Comparison of ENCODE assay signal across 14 cellular contexts in genomic region chr1:10515627-10516026, GRCh38. TPM values are rescaled to one million over a fixed set of nuclear protein-coding genes. Genes with fewer than 3 reads are reported as not detected.
DNase-seq lines count a peak whose midpoint lies in the region; ATAC-seq and TF ChIP-seq lines count a peak whose summit lies in the region.
"Had no signal": no experiment of that assay in that cellular context is flagged by ENCODE, and none has a peak within 500 bp of the region (broad histone marks: within the 10 kb centered on the region; RNA-seq: fewer than 3 reads in every experiment).

No MANE protein-coding gene starts in this region.

- H3K9me3 ChIP-seq in gastroesophageal sphincter (no peaks in the 10 kb centered on the region), stomach smooth muscle (ENCODE audit: control insufficient read depth in 2 of 2, low read length in 2 of 2) (no peaks in the 10 kb centered on the region)

- intact Hi-C loops in activated CD4-positive, alpha-beta T cell treated with anti-CD3 and anti-CD28 coated beads, Interleukin-2, amount 10 ng/mL, durations not matched to agents 24 days and 14 days (cut with micrococcal nuclease), result loop anchor here (10.0 kb wide), 2 partner anchors 119 to 279 kb away; partner anchors contain the start of gene CASZ1

- no peaks in the 10 kb centered on the region for H3K27me3 Mint-ChIP-seq in activated CD4-positive, alpha-beta T cell treated with anti-CD3 and anti-CD28 coated beads, Interleukin-2, amount 10 ng/mL, durations not matched to agents 24 days and 14 days
- H3K27me3 Mint-ChIP-seq: IgD-negative memory B cell had no signal

- CTCF ChIA-PET in RWPE1 (lab: Yijun Ruan, JAX), result no interaction called here

- peak overlapping the region; percentile 40 for H3K4me3 Mint-ChIP-seq in activated CD4-positive, alpha-beta T cell treated with anti-CD3 and anti-CD28 coated beads, Interleukin-2, amount 10 ng/mL, durations not matched to agents 24 days and 14 days
- H3K4me3 Mint-ChIP-seq: endodermal cell had no signal

- H3K4me3 ChIP-seq in gastroesophageal sphincter (no peak overlapping the region), stomach smooth muscle (ENCODE audit: low read length in 2 of 2) (no peak overlapping the region)
- H3K4me3 ChIP-seq: hepatocyte had no signal

- no peak for TF ChIP-seq POLR2A in gastroesophageal sphincter (IDR thresholded peaks at IDR 0.05)

- H3K27ac Mint-ChIP-seq in activated CD4-positive, alpha-beta T cell treated with anti-CD3 and anti-CD28 coated beads, Interleukin-2, amount 10 ng/mL, durations not matched to agents 24 days and 14 days, result peak overlapping the region; percentile 23
- H3K27ac Mint-ChIP-seq: endodermal cell had no signal

- H3K9ac ChIP-seq in stomach smooth muscle (ENCODE audit: low read length in 2 of 2), result peak overlapping the region; percentile 27 to 29

- DNase-seq in activated CD4-positive, alpha-beta T cell treated with anti-CD3 and anti-CD28 coated beads, Interleukin-2, amount 10 ng/mL, durations not matched to agents 24 days and 14 days, result peak; percentile 64
- no peak for DNase-seq in activated CD4-positive, alpha-beta T cell treated with anti-CD3 and anti-CD28 coated beads, Interleukin-2, amount 50 U/mL, for 1 hour
- DNase-seq in RWPE1 (ENCODE audit: low spot score) (no peak), cerebellar cortex (ENCODE audit: low spot score) (no peak)
- DNase-seq: ACHN, endodermal cell, NCI-H2227 treated with DMSO at 0.1 percent for 48 hours had no signal

- H3K9me3 Mint-ChIP-seq in activated CD4-positive, alpha-beta T cell treated with anti-CD3 and anti-CD28 coated beads, Interleukin-2, amount 10 ng/mL, durations not matched to agents 24 days and 14 days, result no peaks in the 10 kb centered on the region
- H3K9me3 Mint-ChIP-seq: endodermal cell, IgD-negative memory B cell had no signal

- 69 to 75% methylated on average over 2 to 3 of the region's 3 CpGs for WGBS in gastroesophageal sphincter (ENCODE audit: low coverage in 1 of 2), 2 donors

- no peak for TF ChIP-seq CTCF in RWPE1 (conservative IDR thresholded peaks at IDR 0.05; ENCODE audit: low read depth)
- TF ChIP-seq CTCF in gastroesophageal sphincter (IDR thresholded peaks at IDR 0.05), result no peak

- H3K36me3 ChIP-seq in gastroesophageal sphincter (no peaks in the 10 kb centered on the region), stomach smooth muscle (ENCODE audit: control insufficient read depth in 2 of 2, insufficient read depth in 2 of 2, low read length in 2 of 2) (no peaks in the 10 kb centered on the region)

- H3K4me1 ChIP-seq in gastroesophageal sphincter (peaks cover 0 to 71% (median 9%) of the 10 kb centered on the region in 3 donors), stomach smooth muscle (ENCODE audit: control insufficient read depth, insufficient read depth, low read length) (peaks cover 58% of the 10 kb centered on the region)

- H3K27me3 ChIP-seq in gastroesophageal sphincter (no peaks in the 10 kb centered on the region), stomach smooth muscle (ENCODE audit: control insufficient read depth in 1 of 2, insufficient read depth in 2 of 2, low read length in 2 of 2) (no peaks in the 10 kb centered on the region)
- H3K27me3 ChIP-seq: hepatocyte had no signal

- H3K27ac ChIP-seq in RWPE1 (peak overlapping the region; percentile 46), gastroesophageal sphincter (no peak overlapping the region), stomach smooth muscle (ENCODE audit: low read length) (peak overlapping the region; percentile 24)
- H3K27ac ChIP-seq: hepatocyte had no signal

- ATAC-seq in gastroesophageal sphincter (peak; percentile 27), HG03469 (IDR thresholded peaks at IDR 0.05; ENCODE audit: unreplicated experiment) (no peak), HG03108 (IDR thresholded peaks at IDR 0.05; ENCODE audit: unreplicated experiment) (no peak)
- ATAC-seq: SK-N-SH treated with all-trans-retinoic acid at 6 μM for 48 hours had no signal

- TF ChIP-seq EP300 in gastroesophageal sphincter (IDR thresholded peaks at IDR 0.05), result no peak

- H3K36me3 Mint-ChIP-seq in activated CD4-positive, alpha-beta T cell treated with anti-CD3 and anti-CD28 coated beads, Interleukin-2, amount 10 ng/mL, durations not matched to agents 24 days and 14 days (ENCODE audit: low read depth), result peaks cover 14% of the 10 kb centered on the region

- H3K4me1 Mint-ChIP-seq in activated CD4-positive, alpha-beta T cell treated with anti-CD3 and anti-CD28 coated beads, Interleukin-2, amount 10 ng/mL, durations not matched to agents 24 days and 14 days, result peaks cover 58% of the 10 kb centered on the region

- POLR2A ChIA-PET in RWPE1 (lab: Yijun Ruan, JAX; ENCODE audit: low non-redundant PET), result no interaction called here

RNA-seq across cellular contexts. Expression of gene PEX14, which starts 40.9 kb away (rescaled TPM):
- total RNA-seq in activated CD4-positive, alpha-beta T cell treated with anti-CD3 and anti-CD28 coated beads, Interleukin-2, amount 10 ng/mL, durations not matched to agents 24 days and 14 days, result 20.7 and 21.6 TPM in 2 replicates
- 10 to 100 TPM; 10.1 to 22.7 (median 15.1) TPM for total RNA-seq in gastroesophageal sphincter

RNA-seq across cellular contexts. Expression of gene DFFA, which starts 43.3 kb away (rescaled TPM):
- 57.4 and 58.2 TPM in 2 replicates for total RNA-seq in activated CD4-positive, alpha-beta T cell treated with anti-CD3 and anti-CD28 coated beads, Interleukin-2, amount 10 ng/mL, durations not matched to agents 24 days and 14 days
- 10 to 100 TPM; 20.2 to 32.3 (median 29.3) TPM for total RNA-seq in gastroesophageal sphincter

Comparison
In these comparisons a context has a peak if more than half of its experiments do, and no peak if none do; other contexts are left out.
1. H3K27ac ChIP-seq: peak in RWPE1 (single experiment) and stomach smooth muscle (single experiment); none in gastroesophageal sphincter (0 of 4).